ENCODE assay signal across 11 cellular contexts in genomic region chr3:21718161-21718765, GRCh38. TPM values are rescaled to one million over a fixed set of nuclear protein-coding genes. Genes with fewer than 3 reads are reported as not detected.
DNase-seq lines count a peak whose midpoint lies in the region; ATAC-seq and TF ChIP-seq lines count a peak whose summit lies in the region.
"Had no signal": no experiment of that assay in that cellular context is flagged by ENCODE, and none has a peak within 500 bp of the region (broad histone marks: within the 10 kb centered on the region; RNA-seq: fewer than 3 reads in every experiment).

No MANE protein-coding gene starts in this region.

- DNase-seq in 8988T (peak; percentile 20), HFFc6 (peak; percentile 96), astrocyte of the cerebellum (ENCODE audit: low read depth) (peak; percentile 97), glomerular visceral epithelial cell (ENCODE audit: extremely low spot score) (peak; percentile 88), esophagus squamous epithelium (lab: John Stamatoyannopoulos, UW) (no peak), SIG-M5 (lab: John Stamatoyannopoulos, UW) (no peak), inferior parietal cortex (ENCODE audit: extremely low spot score) (no peak)
- DNase-seq: NCI-H510A had no signal

- TF ChIP-seq CTCF in HFFc6 (IDR thresholded peaks at IDR 0.05) (no peak), astrocyte of the cerebellum (IDR thresholded peaks at IDR 0.05; ENCODE audit: low read depth, low read length, missing control alignments) (no peak), esophagus squamous epithelium (IDR thresholded peaks at IDR 0.05) (no peak)

- H3K9me3 Mint-ChIP-seq in HFFc6: no peaks in the 10 kb centered on the region; the same call in 1 of the 2 replicates

- H3K27me3 Mint-ChIP-seq in HFFc6 (ENCODE audit: insufficient read depth): no peaks in the 10 kb centered on the region; the same call in 1 of the 2 replicates

- H3K4me3 Mint-ChIP-seq in HFFc6: peak overlapping the region; percentile 48; the same call in 1 of the 2 replicates

- H3K4me3 ChIP-seq in astrocyte of the cerebellum (ENCODE audit: low read depth, low read length) (no peak overlapping the region), esophagus squamous epithelium (no peak overlapping the region)

- WGBS in esophagus squamous epithelium, 2 donors: 33 to 36% methylated on average over 3 of the region's 3 CpGs

- H3K36me3 ChIP-seq in esophagus squamous epithelium: no peaks in the 10 kb centered on the region

- peak overlapping the region; percentile 79 for H3K27ac Mint-ChIP-seq in HFFc6

- in situ Hi-C loops in astrocyte of the cerebellum (cut with HindIII; ENCODE audit: low sequenced_read_pairs): no loop called here

- H3K4me1 Mint-ChIP-seq in HFFc6 (ENCODE audit: low read depth): peaks cover 23% of the 10 kb centered on the region

- no peaks in the 10 kb centered on the region; the same call in 1 of the 2 replicates for H3K36me3 Mint-ChIP-seq in HFFc6 (ENCODE audit: low read depth)

- H3K9me3 ChIP-seq in esophagus squamous epithelium: no peaks in the 10 kb centered on the region

- H3K4me1 ChIP-seq in esophagus squamous epithelium: no peaks in the 10 kb centered on the region

- intact Hi-C loops in esophagus squamous epithelium (cut with DNase I): no loop called here

- no peak overlapping the region for H3K27ac ChIP-seq in esophagus squamous epithelium

- H3K27me3 ChIP-seq in esophagus squamous epithelium: no peaks in the 10 kb centered on the region

- no peak for TF ChIP-seq POLR2A in esophagus squamous epithelium (IDR thresholded peaks at IDR 0.05)

- no peak for ATAC-seq in HG02973 (IDR thresholded peaks at IDR 0.05; ENCODE audit: unreplicated experiment)
- ATAC-seq: Right ventricle myocardium inferior had no signal

RNA-seq across cellular contexts. Expression of gene ZNF385D, which starts 32.7 kb away (rescaled TPM):
- 1 to 10 TPM; 3.0 to 4.8 (median 4.1) TPM for total RNA-seq in HFFc6 (2021; fragmentation: NEBNext Ultra II Directional; extraction: Animal tissue kit (Norgen Biotek cat#: 25700))
- total RNA-seq in esophagus squamous epithelium: 1 to 10 TPM in 1 of 4 donors, under 1 TPM in 3; 0.04 to 3.4 (median 0.50) TPM
- total RNA-seq: A673 had no signal

Comparison
In these comparisons a context has a peak if more than half of its experiments do, and no peak if none do; other contexts are left out.
1. DNase-seq: peak in 8988T (single experiment), HFFc6 (single experiment), astrocyte of the cerebellum (single experiment) and glomerular visceral epithelial cell (single experiment); none in esophagus squamous epithelium (single experiment), SIG-M5 (single experiment) and inferior parietal cortex (single experiment).